Comparison of ENCODE assay signal across 8 cellular contexts in genomic region chr13:51585234-51585672, GRCh38. TPM values are rescaled to one million over a fixed set of nuclear protein-coding genes. Genes with fewer than 3 reads are reported as not detected.
A peak's percentile ranks its signal among the peaks of the same experiment; 100 is the strongest.
DNase-seq lines count a peak whose midpoint lies in the region; TF ChIP-seq lines count a peak whose summit lies in the region.

No MANE protein-coding gene starts in this region.

- H3K36me3 ChIP-seq in HUES6 (ENCODE audit: control insufficient read depth, insufficient read depth, low read length) (no peaks in the 10 kb centered on the region), iPS-18a (ENCODE audit: control insufficient read depth, low read depth, low read length) (no peaks in the 10 kb centered on the region), spleen (no peaks in the 10 kb centered on the region)

- TF ChIP-seq POLR2A in spleen (IDR thresholded peaks at IDR 0.05) = peak in 1 of 3 donors; percentile 32

- H3K4me1 Mint-ChIP-seq in activated T-helper 1 cell treated with anti-CD3 and anti-CD28 coated beads, Interleukin-12 subunit alpha, Interleukin-12 subunit beta, Interleukin-2, Interleukin-4 antibody, amounts not matched to agents 30 ng/mL and 10 ng/mL and 1 ng/mL, durations not matched to agents 14 hours and 24 hours and 36 hours (ENCODE audit: low read depth) = peaks cover 54% of the 10 kb centered on the region

- peaks cover 41% of the 10 kb centered on the region for H3K4me1 ChIP-seq in HUES6 (ENCODE audit: control insufficient read depth, insufficient read depth, low read length)
- H3K4me1 ChIP-seq in iPS-18a (ENCODE audit: control insufficient read depth, low read depth, low read length) = peaks cover 44% of the 10 kb centered on the region
- peaks cover 17 to 62% (median 47%) of the 10 kb centered on the region in 6 donors for H3K4me1 ChIP-seq in spleen

- 2 to 5% (median 3%) methylated on average over 8 of the region's 8 CpGs for WGBS in spleen, 5 donors

- H3K4me3 Mint-ChIP-seq in activated T-helper 1 cell treated with anti-CD3 and anti-CD28 coated beads, Interleukin-12 subunit alpha, Interleukin-12 subunit beta, Interleukin-2, Interleukin-4 antibody, amounts not matched to agents 30 ng/mL and 10 ng/mL and 1 ng/mL, durations not matched to agents 14 hours and 24 hours and 36 hours = peak overlapping the region; percentile 94

- H3K4me3 ChIP-seq in HUES6 (ENCODE audit: low read depth, low read length) = peak overlapping the region; percentile 91
- H3K4me3 ChIP-seq in iPS-18a (ENCODE audit: low read length) = peak overlapping the region; percentile 81
- peak overlapping the region; percentile 80 to 99 (median 92) for H3K4me3 ChIP-seq in spleen

- H3K36me3 Mint-ChIP-seq in activated T-helper 1 cell treated with anti-CD3 and anti-CD28 coated beads, Interleukin-12 subunit alpha, Interleukin-12 subunit beta, Interleukin-2, Interleukin-4 antibody, amounts not matched to agents 30 ng/mL and 10 ng/mL and 1 ng/mL, durations not matched to agents 14 hours and 24 hours and 36 hours (ENCODE audit: low read depth) = no peaks in the 10 kb centered on the region

- H3K9me3 ChIP-seq in HUES6 (ENCODE audit: control insufficient read depth, insufficient read depth, low read depth, low read length) (no peaks in the 10 kb centered on the region), iPS-18a (ENCODE audit: control insufficient read depth, low read depth, low read length) (no peaks in the 10 kb centered on the region), spleen (no peaks in the 10 kb centered on the region)

- H3K27ac ChIP-seq in HUES6 (ENCODE audit: low read depth, low read length) (no peak overlapping the region), iPS-18a (ENCODE audit: low read length) (no peak overlapping the region), spleen (peak overlapping the region; percentile 66 to 96 (median 94))

- DNase-seq in Ammon's horn (ENCODE audit: low spot score) (peak; percentile 50), spleen (no peak), T1000 (lab: John Stamatoyannopoulos, UW) (no peak), NCI-H2196 (lab: John Stamatoyannopoulos, UW; ENCODE audit: unreplicated experiment) (no peak)
- DNase-seq in activated T-helper 1 cell treated with anti-CD3 and anti-CD28 coated beads, Interleukin-12 subunit alpha, Interleukin-12 subunit beta, Interleukin-2, Interleukin-4 antibody, amounts not matched to agents 30 ng/mL and 10 ng/mL and 1 ng/mL, durations not matched to agents 14 hours and 24 hours and 36 hours (ENCODE audit: low spot score) = no peak
- DNase-seq in stimulated activated CD4-positive, alpha-beta T cell treated with anti-CD3 and anti-CD28 coated beads, Interleukin-1b, Interleukin-23, amount 100 ng/mL, for 48 hours = no peak

- TF ChIP-seq CTCF in spleen (IDR thresholded peaks at IDR 0.05 in 8 of 11, conservative IDR thresholded peaks at IDR 0.05 in 3 of 11) = no peak

- H3K27me3 ChIP-seq in HUES6 (ENCODE audit: control insufficient read depth, insufficient read depth, low read length) = no peaks in the 10 kb centered on the region
- no peaks in the 10 kb centered on the region for H3K27me3 ChIP-seq in iPS-18a (ENCODE audit: control insufficient read depth, insufficient read depth, low read length)
- H3K27me3 ChIP-seq in spleen (replicated peaks in 1 of 7) = no peaks in the 10 kb centered on the region

- intact Hi-C loops in activated T-helper 1 cell treated with anti-CD3 and anti-CD28 coated beads, Interleukin-12 subunit alpha, Interleukin-12 subunit beta, Interleukin-2, Interleukin-4 antibody, amounts not matched to agents 30 ng/mL and 10 ng/mL and 1 ng/mL, durations not matched to agents 14 hours and 24 hours and 36 hours (cut with micrococcal nuclease) = loop anchor here (2.0 to 10.0 kb wide), 3 partner anchors 60 to 1792 kb away; partner anchors contain the start of genes KPNA3 and SPRYD7
- intact Hi-C loops in spleen (cut with DNase I; ENCODE audit: low total_unique reads) = loop anchor here (5.0 kb wide), 1 partner anchor 217 kb away; the partner anchor contains the start of gene DHRS12

- H3K9ac ChIP-seq in HUES6 (ENCODE audit: low read length) = peak overlapping the region; percentile 72
- H3K9ac ChIP-seq in iPS-18a (ENCODE audit: low read length) = peak overlapping the region; percentile 73

- peak overlapping the region; percentile 89 for H3K27ac Mint-ChIP-seq in activated T-helper 1 cell treated with anti-CD3 and anti-CD28 coated beads, Interleukin-12 subunit alpha, Interleukin-12 subunit beta, Interleukin-2, Interleukin-4 antibody, amounts not matched to agents 30 ng/mL and 10 ng/mL and 1 ng/mL, durations not matched to agents 14 hours and 24 hours and 36 hours

- H3K9me3 Mint-ChIP-seq in activated T-helper 1 cell treated with anti-CD3 and anti-CD28 coated beads, Interleukin-12 subunit alpha, Interleukin-12 subunit beta, Interleukin-2, Interleukin-4 antibody, amounts not matched to agents 30 ng/mL and 10 ng/mL and 1 ng/mL, durations not matched to agents 14 hours and 24 hours and 36 hours = no peaks in the 10 kb centered on the region

- H3K27me3 Mint-ChIP-seq in activated T-helper 1 cell treated with anti-CD3 and anti-CD28 coated beads, Interleukin-12 subunit alpha, Interleukin-12 subunit beta, Interleukin-2, Interleukin-4 antibody, amounts not matched to agents 30 ng/mL and 10 ng/mL and 1 ng/mL, durations not matched to agents 14 hours and 24 hours and 36 hours (ENCODE audit: insufficient read depth) = no peaks in the 10 kb centered on the region

RNA-seq across cellular contexts. Expression of gene WDFY2, which starts 1.0 kb away (rescaled TPM):
- 7.5 and 11.4 TPM in 2 replicates for total RNA-seq in activated T-helper 1 cell treated with anti-CD3 and anti-CD28 coated beads, Interleukin-12 subunit alpha, Interleukin-12 subunit beta, Interleukin-2, Interleukin-4 antibody, amounts not matched to agents 30 ng/mL and 10 ng/mL and 1 ng/mL, durations not matched to agents 14 hours and 24 hours and 36 hours
- total RNA-seq in spleen = 10 to 100 TPM; 18.5 to 32.2 (median 25.5) TPM
- 1 to 10 TPM; 3.0 to 4.6 (median 4.5) TPM for polyA plus RNA-seq in spleen

Comparison
In these comparisons a context has a peak if more than half of its experiments do, and no peak if none do; other contexts are left out.
1. H3K27ac ChIP-seq: peak in spleen (8 of 8); none in HUES6 (single experiment) and iPS-18a (single experiment).
2. Peak in every context shown above with its lines, with median percentiles within 50 percentile points of each other: H3K4me3 ChIP-seq.